ENCODE assay signal across 8 cellular contexts in the genomic region with DNA sequence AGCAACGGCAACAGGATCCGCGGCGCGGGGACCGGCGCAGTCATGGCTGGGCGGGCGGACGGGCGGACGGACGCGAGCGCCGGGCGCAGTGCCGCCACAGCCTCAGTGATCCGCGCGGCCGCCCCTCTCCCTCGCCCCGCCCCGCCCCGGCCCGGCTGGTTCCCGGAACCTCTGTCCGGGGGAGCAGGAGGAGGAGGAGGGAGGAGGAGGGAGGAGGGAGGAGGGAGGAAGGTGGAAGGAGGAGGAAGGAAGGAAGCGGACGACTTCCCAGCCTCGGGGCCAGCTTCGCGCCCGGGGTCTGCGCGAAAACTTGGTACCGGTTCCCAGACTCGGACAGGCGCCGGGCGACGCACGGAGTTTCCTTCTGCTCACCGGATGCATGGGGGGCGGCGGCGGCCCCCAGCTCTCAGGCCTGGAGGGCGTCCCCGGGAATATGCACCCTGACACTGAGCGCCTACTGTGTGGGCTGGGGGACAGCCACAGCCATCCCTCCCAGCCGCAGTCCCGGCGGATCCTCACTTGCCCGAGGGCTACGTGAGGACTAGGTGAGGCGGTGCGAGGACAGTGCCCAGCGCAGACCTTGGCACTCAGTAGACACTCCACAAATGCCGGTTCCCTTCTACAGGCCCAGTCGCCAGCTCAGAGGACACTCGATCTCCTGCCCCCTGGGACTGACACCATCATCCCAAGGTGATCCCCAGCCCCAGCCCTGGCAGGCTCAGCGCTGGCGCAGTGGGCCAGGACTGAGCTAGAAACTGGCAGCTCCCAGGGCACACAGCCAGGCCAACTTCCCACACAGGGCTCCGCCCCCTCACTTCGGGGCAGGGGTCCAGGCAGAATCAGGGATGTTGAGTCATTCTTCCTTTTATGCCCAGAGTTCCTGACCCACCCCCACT. TPM values are rescaled to one million over a fixed set of nuclear protein-coding genes. Genes with fewer than 3 reads are reported as not detected.
DNase-seq lines count a peak whose midpoint lies in the region; ATAC-seq and TF ChIP-seq lines count a peak whose summit lies in the region.

A gene with protein sequence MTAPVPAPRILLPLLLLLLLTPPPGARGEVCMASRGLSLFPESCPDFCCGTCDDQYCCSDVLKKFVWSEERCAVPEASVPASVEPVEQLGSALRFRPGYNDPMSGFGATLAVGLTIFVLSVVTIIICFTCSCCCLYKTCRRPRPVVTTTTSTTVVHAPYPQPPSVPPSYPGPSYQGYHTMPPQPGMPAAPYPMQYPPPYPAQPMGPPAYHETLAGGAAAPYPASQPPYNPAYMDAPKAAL (minus strand): TSS at position 124 of the 896 bp plus-strand sequence. CDS start 80 bp downstream, at position 44.

- TF ChIP-seq CTCF in esophagus squamous epithelium (IDR thresholded peaks at IDR 0.05): no peak

- peaks cover 55% of the 10 kb centered on the region for H3K4me1 Mint-ChIP-seq in activated T-cell treated with anti-CD3 and anti-CD28 coated beads, Interleukin-2, amount 50 U/mL, for 72 hours (ENCODE audit: low read depth)

- H3K27me3 Mint-ChIP-seq in activated T-cell treated with anti-CD3 and anti-CD28 coated beads, Interleukin-2, amount 50 U/mL, for 72 hours (ENCODE audit: low read depth): no peaks in the 10 kb centered on the region

- peak within 1 kb of the TSS; percentile 90 for H3K27ac Mint-ChIP-seq in activated T-cell treated with anti-CD3 and anti-CD28 coated beads, Interleukin-2, amount 50 U/mL, for 72 hours

- H3K9me3 ChIP-seq in NT2/D1 (ENCODE audit: insufficient read depth, low read length): no peaks in the 10 kb centered on the region
- no peaks in the 10 kb centered on the region for H3K9me3 ChIP-seq in esophagus squamous epithelium
- no peaks in the 10 kb centered on the region for H3K9me3 ChIP-seq in muscle layer of duodenum (ENCODE audit: control insufficient read depth in 1 of 2, low read length in 2 of 2)

- H3K4me1 ChIP-seq in NT2/D1 (ENCODE audit: insufficient read depth, insufficient read length) (peaks cover 32% of the 10 kb centered on the region), esophagus squamous epithelium (peaks cover 35 to 86% (median 59%) of the 10 kb centered on the region in 3 donors), muscle layer of duodenum (ENCODE audit: control insufficient read depth in 1 of 2, insufficient read depth in 2 of 2, low read length in 2 of 2) (peaks cover 0 to 19% of the 10 kb centered on the region in 2 donors)

- H3K27me3 ChIP-seq in NT2/D1 (ENCODE audit: insufficient read depth, insufficient read length): peaks cover 12% of the 10 kb centered on the region
- H3K27me3 ChIP-seq in esophagus squamous epithelium: no peaks in the 10 kb centered on the region
- H3K27me3 ChIP-seq in muscle layer of duodenum (ENCODE audit: low read depth, low read length): no peaks in the 10 kb centered on the region

- H3K36me3 ChIP-seq in NT2/D1 (ENCODE audit: insufficient read depth, insufficient read length, low read length): peaks cover 14% of the 10 kb centered on the region
- peaks cover 0 to 16% (median 0%) of the 10 kb centered on the region in 3 donors for H3K36me3 ChIP-seq in esophagus squamous epithelium
- peaks cover 0 to 4% of the 10 kb centered on the region in 2 donors for H3K36me3 ChIP-seq in muscle layer of duodenum (ENCODE audit: control insufficient read depth in 1 of 2, insufficient read depth in 2 of 2, low read length in 2 of 2)

- H3K4me3 ChIP-seq in NT2/D1 (ENCODE audit: insufficient read length, low read depth) (peak within 1 kb of the TSS; percentile 72), esophagus squamous epithelium (peak within 1 kb of the TSS; percentile 69 to 89 (median 73)), muscle layer of duodenum (ENCODE audit: low read depth in 1 of 2, low read length in 2 of 2) (peak within 1 kb of the TSS; percentile 68 to 70)

- ATAC-seq in activated T-cell treated with anti-CD3 and anti-CD28 coated beads, Interleukin-2, amount 50 U/mL, for 72 hours (replicated peaks in 1 of 2): peak; percentile 70 to 80
- ATAC-seq in stimulated activated naive CD8-positive, alpha-beta T cell treated with anti-CD3 and anti-CD28 coated beads, Interleukin-15, Interleukin-2, amounts not matched to agents 100 U/mL and 50 U/mL, for 24 hours: peak; percentile 53
- ATAC-seq in GM19324 (IDR thresholded peaks at IDR 0.05; ENCODE audit: low FRiP score, unreplicated experiment): no peak

- DNase-seq in NCI-H2107 treated with DMSO at 0.1 percent for 48 hours (lab: John Stamatoyannopoulos, UW; ENCODE audit: unreplicated experiment): peak; percentile 1
- DNase-seq in NCI-H2107 (lab: John Stamatoyannopoulos, UW): no peak
- peak; percentile 16 for DNase-seq in NT2/D1 (ENCODE audit: low read depth, low spot score)
- peak; percentile 73 to 80 for DNase-seq in activated T-cell treated with anti-CD3 and anti-CD28 coated beads, Interleukin-2, amount 50 U/mL, for 72 hours
- DNase-seq in esophagus squamous epithelium (lab: John Stamatoyannopoulos, UW): no peak
- peak; percentile 77 for DNase-seq in stimulated activated naive CD8-positive, alpha-beta T cell treated with anti-CD3 and anti-CD28 coated beads, Interleukin-15, Interleukin-2, amounts not matched to agents 100 U/mL and 50 U/mL, for 24 hours

- H3K27ac ChIP-seq in esophagus squamous epithelium (peak within 1 kb of the TSS; percentile 95 to 99 (median 96)), muscle layer of duodenum (ENCODE audit: low read length) (peak within 1 kb of the TSS; percentile 87)

- no peaks in the 10 kb centered on the region for H3K9me3 Mint-ChIP-seq in activated T-cell treated with anti-CD3 and anti-CD28 coated beads, Interleukin-2, amount 50 U/mL, for 72 hours

- peak within 1 kb of the TSS; percentile 93 for H3K9ac ChIP-seq in NT2/D1 (ENCODE audit: insufficient read length, low read depth)

- intact Hi-C loops in esophagus squamous epithelium (cut with DNase I): loop anchor here (5.0 kb wide), 1 partner anchor 37 kb away; a partner anchor contains a TSS

- peak in 2 of 4 donors; percentile 18 to 56 for TF ChIP-seq POLR2A in esophagus squamous epithelium (IDR thresholded peaks at IDR 0.05)

- 1 to 5% methylated on average over 5 to 29 of the region's 66 CpGs for WGBS in esophagus squamous epithelium, 2 donors

- H3K4me3 Mint-ChIP-seq in activated T-cell treated with anti-CD3 and anti-CD28 coated beads, Interleukin-2, amount 50 U/mL, for 72 hours: peak within 1 kb of the TSS; percentile 85 to 86

- H3K36me3 Mint-ChIP-seq in activated T-cell treated with anti-CD3 and anti-CD28 coated beads, Interleukin-2, amount 50 U/mL, for 72 hours (ENCODE audit: insufficient read depth in 2 of 2): no peaks in the 10 kb centered on the region

RNA-seq across cellular contexts. Expression of the gene that starts here (rescaled TPM):
- 100 to 1,000 TPM in 1 of 2 donors, 10 to 100 TPM in 1; 69.3 to 101 TPM for total RNA-seq in activated T-cell treated with anti-CD3 and anti-CD28 coated beads, Interleukin-2, amount 50 U/mL, for 72 hours
- 100 to 1,000 TPM in 2 of 4 donors, 10 to 100 TPM in 2; 71.8 to 138 (median 115) TPM for total RNA-seq in esophagus squamous epithelium

Comparison
In these comparisons a context has a peak if more than half of its experiments do, and no peak if none do; other contexts are left out.
1. DNase-seq: peak in NCI-H2107 treated with DMSO at 0.1 percent for 48 hours (single experiment), NT2/D1 (single experiment), activated T-cell treated with anti-CD3 and anti-CD28 coated beads, Interleukin-2, amount 50 U/mL, for 72 hours (2 of 2) and stimulated activated naive CD8-positive, alpha-beta T cell treated with anti-CD3 and anti-CD28 coated beads, Interleukin-15, Interleukin-2, amounts not matched to agents 100 U/mL and 50 U/mL, for 24 hours (single experiment); none in NCI-H2107 (single experiment) and esophagus squamous epithelium (single experiment).
2. Peak in every context shown above with its lines, with median percentiles within 50 percentile points of each other: H3K4me3 ChIP-seq.